18 cellular contexts compared by ENCODE assay signal in the genomic region with DNA sequence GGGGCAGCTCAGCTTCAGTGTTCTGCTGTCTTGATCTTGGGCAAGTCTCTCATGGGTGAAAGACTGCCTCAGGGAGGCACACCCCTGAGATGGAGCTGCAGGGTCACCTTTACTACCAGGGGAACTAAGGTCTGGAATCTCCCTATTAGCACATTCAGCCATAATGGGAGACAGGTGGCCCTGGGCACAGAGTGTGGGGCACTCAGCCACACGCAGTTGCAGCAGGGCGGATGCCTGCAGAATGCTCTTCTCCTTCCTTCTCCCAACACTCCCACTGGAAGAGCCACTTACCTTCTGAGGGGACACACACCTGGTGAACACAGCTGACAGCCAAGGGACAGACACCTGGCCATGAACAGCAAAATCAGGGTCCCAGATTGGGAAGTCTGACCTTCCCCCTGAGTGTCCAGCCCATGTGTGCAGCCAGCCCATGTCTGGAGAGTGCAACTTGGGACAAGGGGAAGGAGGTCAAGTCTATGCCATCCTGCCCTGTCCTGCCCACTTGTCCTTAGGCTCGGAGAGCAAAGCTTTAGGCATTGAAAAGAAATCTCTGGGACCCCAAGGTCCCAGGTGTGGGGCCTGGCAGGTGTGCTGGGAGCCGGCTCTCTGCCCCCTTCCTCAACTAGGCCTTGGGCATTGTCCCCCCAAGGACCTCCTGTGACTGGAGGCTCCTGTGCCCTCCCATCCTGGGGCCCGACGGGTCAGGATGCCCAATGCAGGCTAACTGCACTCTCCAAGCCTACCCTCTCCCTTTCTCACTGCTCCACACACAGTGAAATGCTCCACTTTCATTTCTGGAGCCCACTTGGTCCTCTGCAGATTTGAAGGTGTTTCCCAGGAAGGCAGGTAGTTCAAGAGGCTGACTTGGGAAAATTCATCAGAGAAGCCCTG.
"Had no signal": no experiment of that assay in that cellular context is flagged by ENCODE, and none has a peak within 500 bp of the region (broad histone marks: within the 10 kb centered on the region; RNA-seq: fewer than 3 reads in every experiment).

No MANE protein-coding gene starts in this region.

- H3K4me1 ChIP-seq: prostate gland, SJCRH30 had no signal

- H3K9me3 ChIP-seq: left ventricle myocardium inferior, prostate gland, SJCRH30 had no signal

- H3K4me3 ChIP-seq: cardiac muscle cell, hepatocyte, left ventricle myocardium inferior, prostate gland, SJCRH30 had no signal

- ATAC-seq: esophagus mucosa; stimulated activated naive CD8-positive, alpha-beta T cell treated with anti-CD3 and anti-CD28 coated beads, Interleukin-15, Interleukin-2, amounts not matched to agents 100 U/mL and 50 U/mL, for 24 hours had no signal

- H3K27ac ChIP-seq: cardiac muscle cell, hepatocyte, left ventricle myocardium inferior, prostate gland, SJCRH30 had no signal

- H3K36me3 ChIP-seq: cardiac muscle cell, left ventricle myocardium inferior, prostate gland, SJCRH30 had no signal

- H3K9me3 Mint-ChIP-seq: activated T-helper 2 cell treated with anti-CD3 and anti-CD28 coated beads, Interferon-gamma antibody, Interleukin-2, Interleukin-4, amounts not matched to agents 10 μg/mL and 5 μg/mL and 100 μg/mL, durations not matched to agents 14 hours and 24 hours and 36 hours; memory B cell; nephron; T-helper 2 cell treated with Interferon-gamma antibody and Interleukin-4, amounts not matched to agents 5 μg/mL and 100 μg/mL, for 36 hours had no signal

- DNase-seq: activated naive CD4-positive, alpha-beta T cell treated with anti-CD3 and anti-CD28 coated beads, Interleukin-2, amount 50 U/mL, for 16 hours; activated T-cell treated with anti-CD3 and anti-CD28 coated beads for 4 hours; left ventricle myocardium inferior; occipital lobe; SJCRH30; stimulated activated CD4-positive, alpha-beta T cell treated with anti-CD3 and anti-CD28 coated beads, Interleukin-12 subunit alpha, Interleukin-12 subunit beta, amount 100 ng/mL, for 4 hours; stimulated activated CD4-positive, alpha-beta T cell treated with anti-CD3 and anti-CD28 coated beads, Interleukin-2, amount 100 ng/mL, for 48 hours; stimulated activated naive CD8-positive, alpha-beta T cell treated with anti-CD3 and anti-CD28 coated beads, Interleukin-15, Interleukin-2, amounts not matched to agents 100 U/mL and 50 U/mL, for 24 hours; SW 1271; trophoblast cell had no signal

- H3K4me3 Mint-ChIP-seq: memory B cell; nephron; T-helper 2 cell treated with Interferon-gamma antibody and Interleukin-4, amounts not matched to agents 5 μg/mL and 100 μg/mL, for 36 hours had no signal

- H3K27ac Mint-ChIP-seq: activated T-helper 2 cell treated with anti-CD3 and anti-CD28 coated beads, Interferon-gamma antibody, Interleukin-2, Interleukin-4, amounts not matched to agents 10 μg/mL and 5 μg/mL and 100 μg/mL, durations not matched to agents 14 hours and 24 hours and 36 hours; memory B cell; nephron; T-helper 2 cell treated with Interferon-gamma antibody and Interleukin-4, amounts not matched to agents 5 μg/mL and 100 μg/mL, for 36 hours had no signal

- H3K36me3 Mint-ChIP-seq: memory B cell had no signal

- H3K79me2 ChIP-seq: hepatocyte had no signal

- H3K4me2 ChIP-seq: hepatocyte had no signal

- H2AFZ ChIP-seq: hepatocyte had no signal

- H3K27me3 ChIP-seq: cardiac muscle cell, hepatocyte, SJCRH30 had no signal
